Comparison of ENCODE assay signal across 9 cellular contexts in genomic region chr1:41361495-41362356, GRCh38. TPM values are rescaled to one million over a fixed set of nuclear protein-coding genes. Genes with fewer than 3 reads are reported as not detected.
A peak's percentile ranks its signal among the peaks of the same experiment; 100 is the strongest.
DNase-seq lines count a peak whose midpoint lies in the region; ATAC-seq, FAIRE-seq and TF ChIP-seq lines count a peak whose summit lies in the region.
"Had no signal": no experiment of that assay in that cellular context is flagged by ENCODE, and none has a peak within 500 bp of the region (broad histone marks: within the 10 kb centered on the region; RNA-seq: fewer than 3 reads in every experiment).

No MANE protein-coding gene starts in this region.

- H3K9me3 Mint-ChIP-seq in astrocyte (ENCODE audit: unreplicated experiment) = no peaks in the 10 kb centered on the region
- H3K9me3 Mint-ChIP-seq: stimulated activated naive CD8-positive, alpha-beta T cell treated with anti-CD3 and anti-CD28 coated beads, Interleukin-15, Interleukin-2, amounts not matched to agents 100 ng/mL and 50 ng/mL, for 24 hours had no signal

- H3K27me3 ChIP-seq in MG63 (peaks cover 4% of the 10 kb centered on the region; the same call in 1 of the 2 replicates), astrocyte (ENCODE audit: insufficient read depth, low read length) (peaks cover 27% of the 10 kb centered on the region), mesenchymal stem cell (ENCODE audit: control insufficient read depth in 1 of 2, insufficient read depth in 1 of 2, low read length in 2 of 2) (peaks cover 43 to 64% of the 10 kb centered on the region in 2 experiments)

- H2BK5ac ChIP-seq in mesenchymal stem cell (ENCODE audit: low read depth, low read length, poor library complexity, severe bottlenecking) = no peak overlapping the region

- H3K18ac ChIP-seq in mesenchymal stem cell (ENCODE audit: low read depth in 1 of 2, low read length in 2 of 2) = peak overlapping the region in 1 of 2 experiments; percentile 26

- no peak for FAIRE-seq in astrocyte (lab: Jason Lieb, UNC)
- FAIRE-seq in urothelium cell line (lab: Jason Lieb, UNC) = peak; percentile 90

- no peaks in the 10 kb centered on the region for H3K36me3 ChIP-seq in MG63
- H3K36me3 ChIP-seq in astrocyte (ENCODE audit: insufficient read depth, low read length) = no peaks in the 10 kb centered on the region
- no peaks in the 10 kb centered on the region for H3K36me3 ChIP-seq in mesenchymal stem cell (ENCODE audit: control insufficient read depth in 1 of 2, insufficient read depth in 2 of 2, low read depth in 1 of 2, low read length in 2 of 2)

- H3K4ac ChIP-seq in mesenchymal stem cell (ENCODE audit: low read depth in 1 of 2, low read length in 2 of 2) = no peak overlapping the region

- H3K27ac ChIP-seq in astrocyte (ENCODE audit: low read depth, low read length) = no peak overlapping the region
- no peak overlapping the region for H3K27ac ChIP-seq in mesenchymal stem cell (ENCODE audit: low read length, poor library complexity, severe bottlenecking)

- no peak overlapping the region for H2BK12ac ChIP-seq in mesenchymal stem cell (ENCODE audit: low read length in 2 of 2)

- 4% methylated on average over 62 of the region's 113 CpGs for WGBS in mesenchymal stem cell

- H3K79me2 ChIP-seq in astrocyte (ENCODE audit: insufficient read depth, low read length) = no peaks in the 10 kb centered on the region

- no peak for TF ChIP-seq CTCF in astrocyte (IDR thresholded peaks at IDR 0.05; ENCODE audit: insufficient read depth, low read depth, low read length)

- H3K4me1 ChIP-seq in astrocyte (ENCODE audit: insufficient read depth, low read length) (peaks cover 44% of the 10 kb centered on the region), mesenchymal stem cell (ENCODE audit: control insufficient read depth, insufficient read depth, low read depth, low read length) (peaks cover 49% of the 10 kb centered on the region)

- H3K4me2 ChIP-seq in astrocyte (ENCODE audit: low read length) (peak overlapping the region; percentile 87), mesenchymal stem cell (ENCODE audit: low read length, poor library complexity, severe bottlenecking) (peak overlapping the region; percentile 92)

- no peak overlapping the region for H3K14ac ChIP-seq in mesenchymal stem cell (ENCODE audit: low read length in 2 of 2)

- H3K4me1 Mint-ChIP-seq in astrocyte (ENCODE audit: low read depth, unreplicated experiment) = peaks cover 24% of the 10 kb centered on the region

- H2AFZ ChIP-seq in astrocyte (ENCODE audit: low read depth, low read length) (peak overlapping the region; percentile 41), mesenchymal stem cell (ENCODE audit: low read depth, low read length) (peak overlapping the region; percentile 78)

- no peaks in the 10 kb centered on the region for H3K36me3 Mint-ChIP-seq in astrocyte (ENCODE audit: low read depth, unreplicated experiment)

- H3K4me3 Mint-ChIP-seq in astrocyte (ENCODE audit: unreplicated experiment) = peak overlapping the region; percentile 40

- H3K9me3 ChIP-seq in MG63 (no peaks in the 10 kb centered on the region), astrocyte (ENCODE audit: insufficient read depth, low read depth, low read length) (no peaks in the 10 kb centered on the region), mesenchymal stem cell (ENCODE audit: control insufficient read depth, low read length) (no peaks in the 10 kb centered on the region)

- peak overlapping the region in 1 of 2 experiments; percentile 29 for H3K23ac ChIP-seq in mesenchymal stem cell (ENCODE audit: low read length in 2 of 2)

- H3K27ac Mint-ChIP-seq in astrocyte (ENCODE audit: unreplicated experiment) = no peak overlapping the region
- H3K27ac Mint-ChIP-seq: stimulated activated naive CD8-positive, alpha-beta T cell treated with anti-CD3 and anti-CD28 coated beads, Interleukin-15, Interleukin-2, amounts not matched to agents 100 ng/mL and 50 ng/mL, for 24 hours had no signal

- peak overlapping the region; percentile 23 for H3K9ac ChIP-seq in astrocyte (ENCODE audit: low read length)
- no peak overlapping the region for H3K9ac ChIP-seq in mesenchymal stem cell (ENCODE audit: low read length)

- H4K8ac ChIP-seq in mesenchymal stem cell (ENCODE audit: low read length) = no peak overlapping the region

- peak; percentile 26 for ATAC-seq in GM21619 (IDR thresholded peaks at IDR 0.05; ENCODE audit: unreplicated experiment)

- peak overlapping the region; percentile 22; the same call in 1 of the 2 replicates for H3K4me3 ChIP-seq in MG63
- peak overlapping the region; percentile 42 for H3K4me3 ChIP-seq in astrocyte (ENCODE audit: insufficient read depth, low read depth, low read length)
- peak overlapping the region; percentile 53 to 67 for H3K4me3 ChIP-seq in mesenchymal stem cell (ENCODE audit: insufficient read depth in 1 of 2, low read depth in 1 of 2, low read length in 2 of 2)

- peak overlapping the region; percentile 68 for H2BK15ac ChIP-seq in mesenchymal stem cell (ENCODE audit: low read depth, poor library complexity, severe bottlenecking)

- H3K79me1 ChIP-seq in mesenchymal stem cell (replicated peaks; ENCODE audit: low read length, poor library complexity, severe bottlenecking) = no peaks in the 10 kb centered on the region

- H2AK5ac ChIP-seq in mesenchymal stem cell (ENCODE audit: low read length, severe bottlenecking) = no peak overlapping the region

- H3K27me3 Mint-ChIP-seq in astrocyte (ENCODE audit: low read depth, unreplicated experiment) = peaks cover 33% of the 10 kb centered on the region

- no peak overlapping the region for H4K91ac ChIP-seq in mesenchymal stem cell (ENCODE audit: low read length)

- H4K20me1 ChIP-seq in astrocyte (ENCODE audit: insufficient read depth, low read length) = peaks cover 4% of the 10 kb centered on the region

- DNase-seq in NCI-H1417 (lab: John Stamatoyannopoulos, UW) = peak; percentile 35 to 83 (median 73)
- no peak for DNase-seq in NCI-H1417 treated with DMSO at 0.1 percent for 48 hours (lab: John Stamatoyannopoulos, UW)
- no peak for DNase-seq in MG63
- no peak for DNase-seq in astrocyte (ENCODE audit: low read depth)
- DNase-seq in mesenchymal stem cell = no peak
- no peak for DNase-seq in urothelium cell line (ENCODE audit: low spot score)
- DNase-seq in NK-92 treated with Interleukin-12 subunit alpha and Interleukin-12 subunit beta, amount 100 ng/mL, for 24 hours (lab: John Stamatoyannopoulos, UW) = no peak

- H2BK120ac ChIP-seq in mesenchymal stem cell (ENCODE audit: low read depth, low read length) = no peak overlapping the region

RNA-seq across cellular contexts. Expression of gene FOXO6, which starts 0.5 kb away (rescaled TPM):
- not detected in 2 replicates for total RNA-seq in MG63 (2014; rRNA removed; shearing (Covaris generic); ENCODE audit: low replicate concordance)
- total RNA-seq in astrocyte = 1.2 TPM in 2 replicates
- 0.59 TPM for polyA plus RNA-seq in mesenchymal stem cell (2013, experiment 1 of 2)
- 0.71 TPM for polyA plus RNA-seq in mesenchymal stem cell (2013, experiment 2 of 2)

Comparison
In these comparisons a context has a peak if more than half of its experiments do, and no peak if none do; other contexts are left out.
1. DNase-seq: peak in NCI-H1417 (3 of 3); none in NCI-H1417 treated with DMSO at 0.1 percent for 48 hours (single experiment), MG63 (single experiment), astrocyte (single experiment), mesenchymal stem cell (single experiment), urothelium cell line (single experiment) and NK-92 treated with Interleukin-12 subunit alpha and Interleukin-12 subunit beta, amount 100 ng/mL, for 24 hours (single experiment).
2. Peak in every context shown above with its lines, with median percentiles within 50 percentile points of each other: H3K4me3 ChIP-seq.